ENCODE assay signal across 1 cellular context in the genomic region with DNA sequence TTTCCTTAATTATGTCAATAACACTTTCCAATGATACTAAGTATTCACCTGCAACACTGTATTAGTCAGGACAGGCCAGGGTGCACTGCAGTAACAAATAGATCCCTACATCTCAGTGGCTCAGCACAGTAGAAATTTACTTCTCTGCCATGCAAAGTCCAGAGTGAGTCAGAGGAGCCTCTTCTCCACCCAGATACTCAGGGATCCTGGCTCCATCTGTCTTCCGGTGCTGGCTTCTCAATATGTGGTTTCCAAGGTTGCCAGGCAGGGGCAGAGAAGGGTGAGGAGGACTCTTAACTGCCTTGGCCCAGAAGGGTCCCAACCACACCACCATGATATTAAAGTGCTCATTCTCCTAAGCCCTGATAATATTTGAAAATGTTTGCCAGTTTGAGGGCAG.
TF ChIP-seq lines count a peak whose summit lies in the region.

No MANE protein-coding gene starts in this region.

TF ChIP-seq in IMR-90, 13 proteins besides CTCF, POLR2A, EP300 and RAD21:
- TF ChIP-seq CEBPB (IDR thresholded peaks at IDR 0.05; ENCODE audit: low read depth, low read length) (no peak), FOS (IDR thresholded peaks at IDR 0.05; ENCODE audit: low read depth, low read length) (no peak), CHD1 (IDR thresholded peaks at IDR 0.05; ENCODE audit: low read depth, low read length) (no peak), NFE2L2 (IDR thresholded peaks at IDR 0.05; ENCODE audit: low read depth, low read length) (no peak), RFX5 (IDR thresholded peaks at IDR 0.05; ENCODE audit: low read depth, low read length) (no peak), MAFK (IDR thresholded peaks at IDR 0.05; ENCODE audit: low read depth, low read length) (no peak), SMC3 (IDR thresholded peaks at IDR 0.05; ENCODE audit: low read depth, low read length) (no peak), MAZ (IDR thresholded peaks at IDR 0.05; ENCODE audit: borderline replicate concordance, low read depth, low read length) (no peak), BHLHE40 (IDR thresholded peaks at IDR 0.05; ENCODE audit: low read depth, low read length) (no peak)
- TF ChIP-seq, protein P1, sequence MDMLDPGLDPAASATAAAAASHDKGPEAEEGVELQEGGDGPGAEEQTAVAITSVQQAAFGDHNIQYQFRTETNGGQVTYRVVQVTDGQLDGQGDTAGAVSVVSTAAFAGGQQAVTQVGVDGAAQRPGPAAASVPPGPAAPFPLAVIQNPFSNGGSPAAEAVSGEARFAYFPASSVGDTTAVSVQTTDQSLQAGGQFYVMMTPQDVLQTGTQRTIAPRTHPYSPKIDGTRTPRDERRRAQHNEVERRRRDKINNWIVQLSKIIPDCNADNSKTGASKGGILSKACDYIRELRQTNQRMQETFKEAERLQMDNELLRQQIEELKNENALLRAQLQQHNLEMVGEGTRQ (IDR thresholded peaks at IDR 0.05; ENCODE audit: low read depth, low read length): no peak
